Comparison of ENCODE assay signal across 15 cellular contexts in genomic region chr1:64318428-64318827, GRCh38.
DNase-seq lines count a peak whose midpoint lies in the region; ATAC-seq and TF ChIP-seq lines count a peak whose summit lies in the region.
"Had no signal": no experiment of that assay in that cellular context is flagged by ENCODE, and none has a peak within 500 bp of the region (broad histone marks: within the 10 kb centered on the region; RNA-seq: fewer than 3 reads in every experiment).

No MANE protein-coding gene starts in this region.

- no peaks in the 10 kb centered on the region for H3K9me2 ChIP-seq in hepatocyte (replicated peaks; ENCODE audit: insufficient read depth)

- H3K27ac ChIP-seq in VCaP (peak overlapping the region; percentile 27), hepatocyte (peak overlapping the region; percentile 28), psoas muscle (no peak overlapping the region)
- H3K27ac ChIP-seq: BLaER1 treated with 17β-estradiol and CSF1 and Interleukin-3, amounts not matched to agents 10 nM and 100 nM; KMS-11 had no signal

- 77% methylated on average over 3 of the region's 3 CpGs for WGBS in hepatocyte (ENCODE audit: low lambda C conversion rate, missing lambda C conversion rate)
- 91 to 96% (median 92%) methylated on average over 3 of the region's 3 CpGs for WGBS in psoas muscle, 3 donors

- H3K4me2 ChIP-seq in hepatocyte, result no peak overlapping the region
- H3K4me2 ChIP-seq: BLaER1 treated with 17β-estradiol and CSF1 and Interleukin-3, amounts not matched to agents 10 nM and 100 nM; KMS-11 had no signal

- peak; percentile 25 for DNase-seq in AG10803 (ENCODE audit: low read depth)
- DNase-seq in GM04504 (ENCODE audit: low read depth), result peak; percentile 22
- DNase-seq in hepatocyte (ENCODE audit: low spot score), result no peak
- DNase-seq in stimulated activated naive CD4-positive, alpha-beta T cell (lab: John Stamatoyannopoulos, UW), result no peak
- DNase-seq in KG1 (lab: John Stamatoyannopoulos, UW), result no peak
- DNase-seq in natural killer cell treated with Interleukin-12 subunit alpha and Interleukin-12 subunit beta and Interleukin-15 and Interleukin-18, amount 100 ng/mL, for 72 hours (ENCODE audit: low spot score), result no peak
- no peak for DNase-seq in psoas muscle
- DNase-seq: Calu3; CD8-positive, alpha-beta T cell; DMS79 treated with DMSO at 0.1 percent for 48 hours; GDM1; H9 had no signal

- H3K9me3 ChIP-seq in hepatocyte (ENCODE audit: low read depth) (no peaks in the 10 kb centered on the region), psoas muscle (no peaks in the 10 kb centered on the region)
- H3K9me3 ChIP-seq: BLaER1 treated with 17β-estradiol and CSF1 and Interleukin-3, amounts not matched to agents 10 nM and 100 nM had no signal

- peaks cover 12 to 20% of the 10 kb centered on the region in 2 donors for H3K27me3 Mint-ChIP-seq in natural killer cell treated with Interleukin-12 subunit alpha and Interleukin-12 subunit beta and Interleukin-15 and Interleukin-18, amount 100 ng/mL, for 72 hours

- H3K27ac Mint-ChIP-seq in natural killer cell treated with Interleukin-12 subunit alpha and Interleukin-12 subunit beta and Interleukin-15 and Interleukin-18, amount 100 ng/mL, for 72 hours, result no peak overlapping the region
- H3K27ac Mint-ChIP-seq: CD8-positive, alpha-beta T cell; H9 had no signal

- H3K27me3 ChIP-seq in hepatocyte (no peaks in the 10 kb centered on the region), psoas muscle (ENCODE audit: insufficient read depth in 3 of 3, low read length in 2 of 3) (no peaks in the 10 kb centered on the region)
- H3K27me3 ChIP-seq: BLaER1 treated with 17β-estradiol and CSF1 and Interleukin-3, amounts not matched to agents 10 nM and 100 nM had no signal

- intact Hi-C loops in psoas muscle (cut with DNase I), result no loop called here

- no peaks in the 10 kb centered on the region for H3K4me1 Mint-ChIP-seq in natural killer cell treated with Interleukin-12 subunit alpha and Interleukin-12 subunit beta and Interleukin-15 and Interleukin-18, amount 100 ng/mL, for 72 hours (ENCODE audit: low read depth in 2 of 2)

- no peaks in the 10 kb centered on the region for H3K79me2 ChIP-seq in hepatocyte

- H2AFZ ChIP-seq in hepatocyte, result no peak overlapping the region

- ATAC-seq in natural killer cell treated with Interleukin-12 subunit alpha and Interleukin-12 subunit beta and Interleukin-15 and Interleukin-18, amount 100 ng/mL, for 72 hours, result no peak
- no peak for ATAC-seq in psoas muscle
- ATAC-seq: CD8-positive, alpha-beta T cell had no signal

- H3K36me3 Mint-ChIP-seq in natural killer cell treated with Interleukin-12 subunit alpha and Interleukin-12 subunit beta and Interleukin-15 and Interleukin-18, amount 100 ng/mL, for 72 hours, result no peaks in the 10 kb centered on the region
- H3K36me3 Mint-ChIP-seq: CD8-positive, alpha-beta T cell had no signal

- TF ChIP-seq CTCF in AG10803 (conservative IDR thresholded peaks at IDR 0.05; ENCODE audit: low read length) (no peak), VCaP (conservative IDR thresholded peaks at IDR 0.05) (no peak), hepatocyte (IDR thresholded peaks at IDR 0.05; ENCODE audit: poor library complexity) (no peak), psoas muscle (IDR thresholded peaks at IDR 0.05) (no peak)

- H3K36me3 ChIP-seq in hepatocyte (replicated peaks; ENCODE audit: insufficient read depth, low read depth) (no peaks in the 10 kb centered on the region), psoas muscle (ENCODE audit: insufficient read depth in 1 of 2, low read depth in 1 of 2) (no peaks in the 10 kb centered on the region)
- H3K36me3 ChIP-seq: BLaER1 treated with 17β-estradiol and CSF1 and Interleukin-3, amounts not matched to agents 10 nM and 100 nM had no signal

- H3K9me3 Mint-ChIP-seq in natural killer cell treated with Interleukin-12 subunit alpha and Interleukin-12 subunit beta and Interleukin-15 and Interleukin-18, amount 100 ng/mL, for 72 hours, result no peaks in the 10 kb centered on the region
- H3K9me3 Mint-ChIP-seq: CD8-positive, alpha-beta T cell; H9 had no signal

- H3K4me3 ChIP-seq in AG10803 (ENCODE audit: low read length), result no peak overlapping the region
- no peak overlapping the region for H3K4me3 ChIP-seq in hepatocyte
- no peak overlapping the region for H3K4me3 ChIP-seq in psoas muscle
- H3K4me3 ChIP-seq: BLaER1 treated with 17β-estradiol and CSF1 and Interleukin-3, amounts not matched to agents 10 nM and 100 nM had no signal

- H3K4me3 Mint-ChIP-seq in natural killer cell treated with Interleukin-12 subunit alpha and Interleukin-12 subunit beta and Interleukin-15 and Interleukin-18, amount 100 ng/mL, for 72 hours, result no peak overlapping the region
- H3K4me3 Mint-ChIP-seq: CD8-positive, alpha-beta T cell; H9 had no signal

- H3K4me1 ChIP-seq in hepatocyte (ENCODE audit: insufficient read depth), result peaks cover 7% of the 10 kb centered on the region
- no peaks in the 10 kb centered on the region for H3K4me1 ChIP-seq in psoas muscle

- H4K20me1 ChIP-seq in hepatocyte (ENCODE audit: insufficient read depth, poor library complexity, severe bottlenecking), result no peaks in the 10 kb centered on the region
- H4K20me1 ChIP-seq: BLaER1 treated with 17β-estradiol and CSF1 and Interleukin-3, amounts not matched to agents 10 nM and 100 nM had no signal

Comparison
In these comparisons a context has a peak if more than half of its experiments do, and no peak if none do; other contexts are left out.
1. DNase-seq: peak in AG10803 (single experiment) and GM04504 (single experiment); none in hepatocyte (single experiment), stimulated activated naive CD4-positive, alpha-beta T cell (0 of 6), KG1 (single experiment), natural killer cell treated with Interleukin-12 subunit alpha and Interleukin-12 subunit beta and Interleukin-15 and Interleukin-18, amount 100 ng/mL, for 72 hours (single experiment) and psoas muscle (0 of 2).